Comparison of ENCODE assay signal across 10 cellular contexts in the genomic region with DNA sequence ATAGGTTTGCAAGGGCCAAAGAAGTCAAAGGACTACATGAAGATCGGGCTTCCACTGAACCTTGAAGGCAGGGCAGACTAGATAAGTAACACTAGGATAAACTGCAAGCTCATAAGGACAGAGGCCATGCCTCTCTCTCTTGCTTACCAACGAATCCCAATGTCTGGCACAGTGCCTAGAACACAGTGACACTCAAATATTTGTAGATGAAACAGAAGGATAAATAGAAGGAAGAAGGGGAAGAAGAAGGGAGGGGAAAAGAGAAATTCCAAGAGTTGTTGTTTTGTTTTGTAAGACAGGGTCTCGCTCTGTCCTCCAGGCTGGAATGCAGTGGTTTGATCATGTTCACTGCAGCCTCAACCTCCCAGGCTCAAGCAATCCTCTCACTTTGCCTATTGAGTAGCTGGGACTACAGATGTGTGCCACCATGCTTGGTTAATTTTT. TPM values are rescaled to one million over a fixed set of nuclear protein-coding genes. Genes with fewer than 3 reads are reported as not detected.
DNase-seq lines count a peak whose midpoint lies in the region; ATAC-seq, FAIRE-seq and TF ChIP-seq lines count a peak whose summit lies in the region.
"Had no signal": no experiment of that assay in that cellular context is flagged by ENCODE, and none has a peak within 500 bp of the region (broad histone marks: within the 10 kb centered on the region; RNA-seq: fewer than 3 reads in every experiment).

No MANE protein-coding gene starts in this region.

- POLR2A ChIA-PET in K562 (lab: Yijun Ruan, JAX): interaction anchor here (0.6 to 1.1 kb wide), 5 partner anchors 12 to 154 kb away, joined by 3 to 4 read pairs (median 3); no protein-coding TSS in a partner anchor

- no peaks in the 10 kb centered on the region for H3K27me3 ChIP-seq in K562 (ENCODE audit: control insufficient read depth in 2 of 2, insufficient read depth in 2 of 2, low read length in 2 of 2)

- ATAC-seq in natural killer cell treated with Interleukin-12 subunit alpha and Interleukin-12 subunit beta and Interleukin-15 and Interleukin-18, amount 100 ng/mL, for 72 hours: no peak
- no peak for ATAC-seq in natural killer cell
- peak; percentile 81 for ATAC-seq in K562
- peak; percentile 81 for ATAC-seq in left lobe of liver
- no peak for ATAC-seq in HG02571 (IDR thresholded peaks at IDR 0.05; ENCODE audit: unreplicated experiment)
- no peak for ATAC-seq in GM21529 (IDR thresholded peaks at IDR 0.05; ENCODE audit: unreplicated experiment)

- no peaks in the 10 kb centered on the region for H3K9me1 ChIP-seq in K562 (ENCODE audit: control insufficient read depth, insufficient read depth, low read length)

- H2AFZ ChIP-seq in K562 (ENCODE audit: low read depth, low read length): no peak overlapping the region

- peaks cover 53 to 72% of the 10 kb centered on the region in 2 donors for H3K4me1 Mint-ChIP-seq in natural killer cell treated with Interleukin-12 subunit alpha and Interleukin-12 subunit beta and Interleukin-15 and Interleukin-18, amount 100 ng/mL, for 72 hours (ENCODE audit: low read depth in 2 of 2)
- H3K4me1 Mint-ChIP-seq in natural killer cell: peaks cover 61 to 69% of the 10 kb centered on the region in 2 donors

- peaks cover 20 to 24% of the 10 kb centered on the region in 2 experiments; a peak in 4 of 5 replicates for H3K4me1 ChIP-seq in K562 (replicated peaks in 1 of 2; ENCODE audit: control insufficient read depth in 2 of 2, insufficient read depth in 2 of 2, low read length in 2 of 2)

- no TSS peak for BruUV-seq in K562 (replicated peaks; lab: Mats Ljungman, UMichigan)

- peaks cover 22% of the 10 kb centered on the region for H4K20me1 ChIP-seq in K562 (replicated peaks; ENCODE audit: control insufficient read depth, insufficient read depth, low read length)

- DNase-seq in natural killer cell treated with Interleukin-12 subunit alpha and Interleukin-12 subunit beta and Interleukin-15 and Interleukin-18, amount 100 ng/mL, for 72 hours (ENCODE audit: low spot score): no peak
- DNase-seq in natural killer cell: no peak
- DNase-seq in K562 (ENCODE audit: extremely low read depth in 1 of 4, low spot score in 3 of 4): peak in 2 of 4 experiments; percentile 39 to 72
- DNase-seq in left lobe of liver (ENCODE audit: low spot score): peak; percentile 85
- DNase-seq in urothelium cell line (ENCODE audit: low spot score): peak; percentile 12
- DNase-seq in activated CD4-positive, CD25-positive, alpha-beta regulatory T cell (lab: John Stamatoyannopoulos, UW): no peak
- DNase-seq: kidney glomerular epithelial cell had no signal

- H3K27ac Mint-ChIP-seq in natural killer cell treated with Interleukin-12 subunit alpha and Interleukin-12 subunit beta and Interleukin-15 and Interleukin-18, amount 100 ng/mL, for 72 hours: peak overlapping the region; percentile 82 to 85
- peak overlapping the region in 1 of 2 donors; percentile 49 for H3K27ac Mint-ChIP-seq in natural killer cell

- WGBS in K562 (ENCODE audit: insufficient coverage, low coverage, missing lambda C conversion rate): 26% methylated on average over 3 of the region's 3 CpGs

- no peak for TF ChIP-seq POLR2A in K562 (conservative IDR thresholded peaks at IDR 0.05)

- no peak overlapping the region for H3K4me2 ChIP-seq in K562 (ENCODE audit: insufficient read depth, low read length)

- H3K27me3 Mint-ChIP-seq in natural killer cell treated with Interleukin-12 subunit alpha and Interleukin-12 subunit beta and Interleukin-15 and Interleukin-18, amount 100 ng/mL, for 72 hours: no peaks in the 10 kb centered on the region
- H3K27me3 Mint-ChIP-seq in natural killer cell (ENCODE audit: low read depth in 2 of 2): no peaks in the 10 kb centered on the region

- TF ChIP-seq RAD21 in K562 (CRISPR knock-in tag; conservative IDR thresholded peaks at IDR 0.05 in 1 of 2, IDR thresholded peaks at IDR 0.05 in 1 of 2): no peak

- H3K4me3 ChIP-seq in K562: no peak overlapping the region

- no peaks in the 10 kb centered on the region for H3K9me3 Mint-ChIP-seq in natural killer cell treated with Interleukin-12 subunit alpha and Interleukin-12 subunit beta and Interleukin-15 and Interleukin-18, amount 100 ng/mL, for 72 hours
- H3K9me3 Mint-ChIP-seq in natural killer cell: no peaks in the 10 kb centered on the region
- H3K9me3 Mint-ChIP-seq: brain had no signal

- H3K9ac ChIP-seq in K562 (ENCODE audit: insufficient read depth in 1 of 2, low read depth in 2 of 2, low read length in 2 of 2): no peak overlapping the region

- in situ Hi-C loops in K562 (cut with MboI): no loop called here

- no peaks in the 10 kb centered on the region for H3K36me3 ChIP-seq in K562 (ENCODE audit: control insufficient read depth, insufficient read depth, low read length)

- FAIRE-seq in K562 (lab: Jason Lieb, UNC) (peak; percentile 46), urothelium cell line (lab: Jason Lieb, UNC) (no peak)

- TF ChIP-seq EP300 in K562 (IDR thresholded peaks at IDR 0.05; ENCODE audit: low read length): no peak

- no peaks in the 10 kb centered on the region for H3K36me3 Mint-ChIP-seq in natural killer cell treated with Interleukin-12 subunit alpha and Interleukin-12 subunit beta and Interleukin-15 and Interleukin-18, amount 100 ng/mL, for 72 hours
- H3K36me3 Mint-ChIP-seq in natural killer cell: no peaks in the 10 kb centered on the region
- H3K36me3 Mint-ChIP-seq: brain had no signal

- no peak overlapping the region for H3K27ac ChIP-seq in K562 (ENCODE audit: extremely low read depth, low read depth, low read length)

- peaks cover 38% of the 10 kb centered on the region for H3K79me2 ChIP-seq in K562 (ENCODE audit: control insufficient read depth, insufficient read depth, low read length)

- CTCF ChIA-PET in K562 (lab: Yijun Ruan, JAX; ENCODE audit: low intra/inter-chr PET ratio): no interaction called here

- intact Hi-C loops in natural killer cell (cut with micrococcal nuclease) (no loop called here), K562 (cut with micrococcal nuclease) (loop anchor here (2.0 kb wide), 1 partner anchor 25 kb away; no protein-coding TSS in a partner anchor)

- no peak for TF ChIP-seq CTCF in natural killer cell (IDR thresholded peaks at IDR 0.05)
- TF ChIP-seq CTCF in K562 (IDR thresholded peaks at IDR 0.05 in 2 of 3, conservative IDR thresholded peaks at IDR 0.05 in 1 of 3; ENCODE audit: insufficient read depth in 2 of 3, low read depth in 1 of 3, low read length in 3 of 3): no peak

- peak overlapping the region; percentile 67 for H3K4me3 Mint-ChIP-seq in natural killer cell treated with Interleukin-12 subunit alpha and Interleukin-12 subunit beta and Interleukin-15 and Interleukin-18, amount 100 ng/mL, for 72 hours
- H3K4me3 Mint-ChIP-seq in natural killer cell: no peak overlapping the region

- H3K9me3 ChIP-seq in K562 (replicated peaks; ENCODE audit: control insufficient read depth, insufficient read depth, low read depth, low read length): no peaks in the 10 kb centered on the region

TF ChIP-seq in K562, 482 proteins besides CTCF, POLR2A, EP300 and RAD21 (continues in another document):
- TF ChIP-seq ZNF316 (IDR thresholded peaks at IDR 0.05) (peak; percentile 4; the same call in 1 of the 2 replicates), TAL1 (IDR thresholded peaks at IDR 0.05) (peak; percentile 28; the same call in 1 of the 2 replicates), MAFK (IDR thresholded peaks at IDR 0.05; ENCODE audit: low read length) (peak; percentile 27; the same call in 1 of the 2 replicates), HDAC2 (IDR thresholded peaks at IDR 0.05) (peak; percentile 53; the same call in 1 of the 2 replicates), HDAC3 (IDR thresholded peaks at IDR 0.05; ENCODE audit: borderline replicate concordance, partially characterized antibody) (peak; percentile 25), MAFF (IDR thresholded peaks at IDR 0.05; ENCODE audit: low read length) (peak; percentile 32; the same call in 1 of the 2 replicates), NUFIP1 (IDR thresholded peaks at IDR 0.05; ENCODE audit: partially characterized antibody) (no peak), CBFA2T2 (conservative IDR thresholded peaks at IDR 0.05) (0 out of 2 replicates have a peak, but pooled peaks have one; percentile 8)
- TF ChIP-seq, protein P1, sequence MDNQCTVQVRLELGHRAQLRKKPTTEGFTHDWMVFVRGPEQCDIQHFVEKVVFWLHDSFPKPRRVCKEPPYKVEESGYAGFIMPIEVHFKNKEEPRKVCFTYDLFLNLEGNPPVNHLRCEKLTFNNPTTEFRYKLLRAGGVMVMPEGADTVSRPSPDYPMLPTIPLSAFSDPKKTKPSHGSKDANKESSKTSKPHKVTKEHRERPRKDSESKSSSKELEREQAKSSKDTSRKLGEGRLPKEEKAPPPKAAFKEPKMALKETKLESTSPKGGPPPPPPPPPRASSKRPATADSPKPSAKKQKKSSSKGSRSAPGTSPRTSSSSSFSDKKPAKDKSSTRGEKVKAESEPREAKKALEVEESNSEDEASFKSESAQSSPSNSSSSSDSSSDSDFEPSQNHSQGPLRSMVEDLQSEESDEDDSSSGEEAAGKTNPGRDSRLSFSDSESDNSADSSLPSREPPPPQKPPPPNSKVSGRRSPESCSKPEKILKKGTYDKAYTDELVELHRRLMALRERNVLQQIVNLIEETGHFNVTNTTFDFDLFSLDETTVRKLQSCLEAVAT (IDR thresholded peaks at IDR 0.05): peak in 1 of 2 experiments; percentile 86; a peak in 2 of 4 replicates

RNA-seq across cellular contexts. Expression of gene SIK3, which starts 26.9 kb away (rescaled TPM):
- total RNA-seq in natural killer cell treated with Interleukin-12 subunit alpha and Interleukin-12 subunit beta and Interleukin-15 and Interleukin-18, amount 100 ng/mL, for 72 hours: 100 to 1,000 TPM in 1 of 2 donors, 10 to 100 TPM in 1; 88.7 to 111 TPM
- 100 to 1,000 TPM in 2 of 3 donors, 10 to 100 TPM in 1; 71.6 to 120 (median 119) TPM for total RNA-seq in natural killer cell
- total RNA-seq in K562 (2011; cell fraction: chromatin; rRNA removed; ENCODE audit: low replicate concordance): 63.2 and 103 TPM in 2 replicates
- 30.0 and 38.4 TPM in 2 replicates for total RNA-seq in K562 (2011; cell fraction: nucleolus; rRNA removed)
- total RNA-seq in K562 (2011; cell fraction: nucleoplasm; rRNA removed): 51.0 and 57.2 TPM in 2 replicates
- 8.4 and 9.5 TPM in 2 replicates for total RNA-seq in K562 (2014; rRNA removed)
- total RNA-seq in K562 (2014; rRNA removed; fragmentation: Illumina TruSeq; extraction: Trizol): 10.7 and 10.8 TPM in 2 replicates
- 7.6 and 8.5 TPM in 2 replicates for total RNA-seq in K562 (2015; rRNA removed; fragmentation: Illumina TruSeq; extraction: Trizol)
- 16.7 and 21.6 TPM in 2 replicates for total RNA-seq in K562 (2021)
- polyA plus RNA-seq in K562 (2011; rRNA removed): 6.1 and 7.3 TPM in 2 replicates
- 4.2 and 4.4 TPM in 2 replicates for polyA plus RNA-seq in K562 (2011; cell fraction: cytosol; rRNA removed)
- 21.4 and 34.9 TPM in 2 replicates for polyA plus RNA-seq in K562 (2011; cell fraction: nucleus; rRNA removed)
- polyA plus RNA-seq in K562 (2012): 9.5 and 10.3 TPM in 2 replicates
- 12.2 and 14.0 TPM in 2 replicates for polyA plus RNA-seq in K562 (2014; fragmentation: Illumina TruSeq; extraction: Trizol)
- polyA plus RNA-seq in K562 (2014; fragmentation: Nextera tagmentation; extraction: Ambion mirVana): 1 to 10 TPM; 1.6 to 1.8 TPM
- polyA plus RNA-seq in K562 (2014; rRNA removed): 8.0 and 8.9 TPM in 2 replicates
- polyA minus RNA-seq in K562 (2011; rRNA and poly(A)+ RNA removed): 14.2 and 16.0 TPM in 2 replicates
- 6.6 and 9.6 TPM in 2 replicates for polyA minus RNA-seq in K562 (2011; cell fraction: cytosol; rRNA and poly(A)+ RNA removed)
- polyA minus RNA-seq in K562 (2011; cell fraction: nucleus; rRNA and poly(A)+ RNA removed): 22.2 and 28.9 TPM in 2 replicates
- total RNA-seq in left lobe of liver: 27.1 TPM

Comparison
In these comparisons a context has a peak if more than half of its experiments do, and no peak if none do; other contexts are left out.
1. ATAC-seq: peak in K562 (single experiment) and left lobe of liver (single experiment); none in natural killer cell treated with Interleukin-12 subunit alpha and Interleukin-12 subunit beta and Interleukin-15 and Interleukin-18, amount 100 ng/mL, for 72 hours (0 of 2), natural killer cell (0 of 3), HG02571 (single experiment) and GM21529 (single experiment).
2. DNase-seq: peak in left lobe of liver (single experiment) and urothelium cell line (single experiment); none in natural killer cell treated with Interleukin-12 subunit alpha and Interleukin-12 subunit beta and Interleukin-15 and Interleukin-18, amount 100 ng/mL, for 72 hours (single experiment), natural killer cell (single experiment) and activated CD4-positive, CD25-positive, alpha-beta regulatory T cell (0 of 4).